Comparison of ENCODE assay signal across 1 cellular context in genomic region chr17:47665655-47666054, GRCh38.
TF ChIP-seq lines count a peak whose summit lies in the region.

No MANE protein-coding gene starts in this region.

TF ChIP-seq in WTC11, 78 proteins besides CTCF, POLR2A, EP300 and RAD21 (continued from another document):
- TF ChIP-seq USF2 (CRISPR knock-in tag; IDR thresholded peaks at IDR 0.05) (no peak), NR3C1 (CRISPR knock-in tag; conservative IDR thresholded peaks at IDR 0.05; ENCODE audit: low read depth) (no peak), ZNF671 (CRISPR knock-in tag; IDR thresholded peaks at IDR 0.05) (no peak), NR2C2 (CRISPR knock-in tag; IDR thresholded peaks at IDR 0.05) (no peak)
